1 cellular context compared by ENCODE assay signal in genomic region chr2:119759451-119760236, GRCh38.
A peak's percentile ranks its signal among the peaks of the same experiment; 100 is the strongest.
TF ChIP-seq lines count a peak whose summit lies in the region.

PTPN4 (plus strand) TSS chr2:119759922; CDS start chr2:119809854, 49,932 bp downstream.

TF ChIP-seq in K562, 482 proteins besides CTCF, POLR2A, EP300 and RAD21 (continued from another document and continues in another):
- TF ChIP-seq GMEB1 (CRISPR knock-in tag; IDR thresholded peaks at IDR 0.05) = peak; percentile 68; the same call in 1 of the 2 replicates
- no peak for TF ChIP-seq HMG20A (CRISPR knock-in tag; conservative IDR thresholded peaks at IDR 0.05)
- TF ChIP-seq MITF (IDR thresholded peaks at IDR 0.05) = no peak
- peak; percentile 86 for TF ChIP-seq HMGN3 (IDR thresholded peaks at IDR 0.05; ENCODE audit: borderline replicate concordance, extremely low read depth, insufficient read length, low read depth, low read length)
- TF ChIP-seq ID3 (CRISPR knock-in tag; IDR thresholded peaks at IDR 0.05) = no peak
- peak; percentile 44; the same call in 1 of the 2 replicates for TF ChIP-seq ID3 (tag; IDR thresholded peaks at IDR 0.05)
- peak; percentile 99 for TF ChIP-seq CREB3L1 (IDR thresholded peaks at IDR 0.05; ENCODE audit: borderline replicate concordance, low read depth)
- peak; percentile 31 to 49; a peak in 1 of 4 replicates for TF ChIP-seq TBL1XR1 (IDR thresholded peaks at IDR 0.05; ENCODE audit: low read length in 2 of 2)
- TF ChIP-seq EWSR1 (IDR thresholded peaks at IDR 0.05; ENCODE audit: borderline replicate concordance, low read depth, partially characterized antibody) = no peak
- TF ChIP-seq NFXL1 (CRISPR knock-in tag; IDR thresholded peaks at IDR 0.05) = no peak
- no peak for TF ChIP-seq ZNF23 (CRISPR knock-in tag; IDR thresholded peaks at IDR 0.05)
- TF ChIP-seq SIRT6 (IDR thresholded peaks at IDR 0.05; ENCODE audit: low read depth, low read length) = no peak
- no peak for TF ChIP-seq USF2 (CRISPR knock-in tag; IDR thresholded peaks at IDR 0.05)
- no peak for TF ChIP-seq ZNF384 (IDR thresholded peaks at IDR 0.05; ENCODE audit: low read depth, low read length)
- TF ChIP-seq E2F3 (CRISPR knock-in tag; IDR thresholded peaks at IDR 0.05) = no peak
- TF ChIP-seq ZNF695 (CRISPR knock-in tag; IDR thresholded peaks at IDR 0.05) = no peak
- 0 out of 2 replicates have a peak, but pooled peaks have one; percentile 26 for TF ChIP-seq PATZ1 (CRISPR knock-in tag; IDR thresholded peaks at IDR 0.05; ENCODE audit: borderline replicate concordance)
- no peak for TF ChIP-seq POLR2AphosphoS2 (IDR thresholded peaks at IDR 0.05; ENCODE audit: low read length)
- TF ChIP-seq CXXC5 (CRISPR knock-in tag; IDR thresholded peaks at IDR 0.05) = peak; percentile 96
- no peak for TF ChIP-seq THAP7 (CRISPR knock-in tag; IDR thresholded peaks at IDR 0.05)
- TF ChIP-seq CBX1 (IDR thresholded peaks at IDR 0.05; ENCODE audit: low read depth) = peak; percentile 71
- no peak; the same call in 1 of the 2 replicates for TF ChIP-seq GTF2F1 (IDR thresholded peaks at IDR 0.05; ENCODE audit: low read depth, low read length)
- TF ChIP-seq ETV1 (tag; conservative IDR thresholded peaks at IDR 0.05; ENCODE audit: low read depth) = peak; percentile 60; the same call in 1 of the 2 replicates
- no peak for TF ChIP-seq BCL6 (CRISPR knock-in tag; IDR thresholded peaks at IDR 0.05)
- TF ChIP-seq ZNF174 (CRISPR knock-in tag; IDR thresholded peaks at IDR 0.05) = no peak
- peak; percentile 80 for TF ChIP-seq HNRNPL (IDR thresholded peaks at IDR 0.05; ENCODE audit: low read depth, low read length)
- peak; percentile 82; the same call in 1 of the 2 replicates for TF ChIP-seq RFX5 (IDR thresholded peaks at IDR 0.05; ENCODE audit: low read depth, low read length)
- TF ChIP-seq ZBTB2 (IDR thresholded peaks at IDR 0.05) = peak; percentile 97
- TF ChIP-seq ETV6 (IDR thresholded peaks at IDR 0.05; ENCODE audit: borderline replicate concordance in 1 of 2, low read depth in 2 of 2, low read length in 1 of 2) = no peak
- TF ChIP-seq ETV6 (CRISPR knock-in tag; IDR thresholded peaks at IDR 0.05; ENCODE audit: borderline replicate concordance) = no peak
- peak; percentile 8; the same call in 1 of the 2 replicates for TF ChIP-seq ZNF395 (CRISPR knock-in tag; IDR thresholded peaks at IDR 0.05)
- TF ChIP-seq FOXJ2 (tag; IDR thresholded peaks at IDR 0.05) = peak; percentile 81
- TF ChIP-seq ZNF239 (CRISPR knock-in tag; IDR thresholded peaks at IDR 0.05) = no peak; the same call in 1 of the 2 replicates
- no peak for TF ChIP-seq ZNF197 (CRISPR knock-in tag; IDR thresholded peaks at IDR 0.05; ENCODE audit: low read depth)
- TF ChIP-seq SP1 (CRISPR knock-in tag; IDR thresholded peaks at IDR 0.05) = peak; percentile 92
- TF ChIP-seq MTA3 (IDR thresholded peaks at IDR 0.05; ENCODE audit: borderline replicate concordance) = peak; percentile 79
- TF ChIP-seq NRF1 (conservative IDR thresholded peaks at IDR 0.05 in 1 of 2, IDR thresholded peaks at IDR 0.05 in 1 of 2) = peak; percentile 99
- TF ChIP-seq STAT5A (IDR thresholded peaks at IDR 0.05; ENCODE audit: borderline replicate concordance, low read length) = no peak
- TF ChIP-seq TSC22D4 (tag; IDR thresholded peaks at IDR 0.05) = no peak
- TF ChIP-seq ETS2 (tag; IDR thresholded peaks at IDR 0.05; ENCODE audit: borderline replicate concordance, poor library complexity, severe bottlenecking) = no peak
- TF ChIP-seq KHSRP (IDR thresholded peaks at IDR 0.05) = no peak
- TF ChIP-seq U2AF1 (optimal IDR thresholded peaks at IDR 0.05; ENCODE audit: low read depth, low read length) = no peak
- TF ChIP-seq SMAD3 (CRISPR knock-in tag; conservative IDR thresholded peaks at IDR 0.05) = no peak
- peak; percentile 93 for TF ChIP-seq ATF7 (IDR thresholded peaks at IDR 0.05)
- TF ChIP-seq NR4A1 (CRISPR knock-in tag; IDR thresholded peaks at IDR 0.05) = no peak
- TF ChIP-seq NR4A1 (tag; IDR thresholded peaks at IDR 0.05) = 0 out of 2 replicates have a peak, but pooled peaks have one; percentile 64
- TF ChIP-seq E2F5 (CRISPR knock-in tag; IDR thresholded peaks at IDR 0.05) = 0 out of 2 replicates have a peak, but pooled peaks have one; percentile 20
- no peak for TF ChIP-seq ARID3A (IDR thresholded peaks at IDR 0.05; ENCODE audit: borderline replicate concordance, low read depth, low read length)
- no peak for TF ChIP-seq KAT8 (IDR thresholded peaks at IDR 0.05; ENCODE audit: low read depth)
- TF ChIP-seq ZC3H11A (IDR thresholded peaks at IDR 0.05; ENCODE audit: low read depth, low read length) = no peak
- no peak for TF ChIP-seq MLX (CRISPR knock-in tag; conservative IDR thresholded peaks at IDR 0.05)
- TF ChIP-seq YY1 (IDR thresholded peaks at IDR 0.05; ENCODE audit: borderline replicate concordance in 1 of 3, control insufficient read depth in 1 of 3, extremely low read depth in 1 of 3, insufficient read depth in 3 of 3, insufficient read length in 1 of 3, insufficient replicate concordance in 2 of 3, low read depth in 1 of 3, low read length in 2 of 3) = peak; percentile 62 to 93 (median 90)
- no peak for TF ChIP-seq NFIX (CRISPR knock-in tag; IDR thresholded peaks at IDR 0.05; ENCODE audit: low read depth)
- no peak for TF ChIP-seq POU5F1 (IDR thresholded peaks at IDR 0.05; ENCODE audit: borderline replicate concordance, low read depth, low read length, partially characterized antibody)
- no peak for TF ChIP-seq CBFB (CRISPR knock-in tag; IDR thresholded peaks at IDR 0.05)
- TF ChIP-seq SP2 (IDR thresholded peaks at IDR 0.05; ENCODE audit: extremely low read depth, low read depth, low read length, poor library complexity, severe bottlenecking) = no peak
